Comparison of ENCODE assay signal across 9 cellular contexts in the genomic region with DNA sequence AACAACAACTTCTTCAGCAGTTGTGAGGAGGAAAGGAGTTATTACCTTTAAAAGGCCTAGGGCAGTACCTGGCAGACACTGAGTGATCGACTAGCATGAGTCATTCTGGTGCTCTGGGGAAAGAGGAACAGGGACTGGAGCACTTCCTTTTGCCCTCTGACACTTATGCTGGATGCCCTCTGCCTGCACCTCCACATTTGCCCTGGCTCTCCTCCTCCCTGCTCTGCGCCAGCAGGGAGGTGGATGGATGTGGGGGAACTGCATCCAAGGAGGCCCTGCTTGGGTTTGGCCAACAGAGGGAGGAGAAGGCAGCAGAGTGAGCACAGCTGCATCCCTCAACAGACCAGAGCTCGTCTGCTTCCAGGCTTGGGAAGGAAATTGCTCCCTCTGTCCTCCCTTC.
A peak's percentile ranks its signal among the peaks of the same experiment; 100 is the strongest.
DNase-seq lines count a peak whose midpoint lies in the region; ATAC-seq and TF ChIP-seq lines count a peak whose summit lies in the region.
"Had no signal": no experiment of that assay in that cellular context is flagged by ENCODE, and none has a peak within 500 bp of the region (broad histone marks: within the 10 kb centered on the region; RNA-seq: fewer than 3 reads in every experiment).

No MANE protein-coding gene starts in this region.

- DNase-seq in LoVo (ENCODE audit: low spot score) (peak; percentile 29), choroid plexus epithelial cell (ENCODE audit: low read depth) (peak; percentile 43), renal cortical epithelial cell (ENCODE audit: low read depth) (peak; percentile 78)
- no peak for DNase-seq in CD4-positive, alpha-beta memory T cell
- DNase-seq in activated CD4-positive, alpha-beta memory T cell treated with anti-CD3 and anti-CD28 coated beads, Interleukin-2, amount 10 ng/mL, durations not matched to agents 7 days and 5 days: no peak
- no peak for DNase-seq in activated CD4-positive, alpha-beta T cell treated with anti-CD3 and anti-CD28 coated beads for 4 hours
- DNase-seq: stimulated activated CD4-positive, alpha-beta T cell treated with anti-CD3 and anti-CD28 coated beads, Interleukin-4, amount 100 ng/mL, for 24 hours had no signal

- peak; percentile 55 for TF ChIP-seq CTCF in choroid plexus epithelial cell (conservative IDR thresholded peaks at IDR 0.05; ENCODE audit: low read depth, low read length)

- no peaks in the 10 kb centered on the region for H3K4me1 ChIP-seq in CD4-positive, alpha-beta memory T cell (ENCODE audit: insufficient read depth, low read length)

- no peak overlapping the region for H3K4me3 ChIP-seq in choroid plexus epithelial cell (ENCODE audit: low read depth, low read length)
- no peak overlapping the region for H3K4me3 ChIP-seq in CD4-positive, alpha-beta memory T cell (ENCODE audit: low read length in 2 of 2)

- no peak overlapping the region for H3K4me3 Mint-ChIP-seq in CD4-positive, alpha-beta memory T cell
- H3K4me3 Mint-ChIP-seq in activated CD4-positive, alpha-beta memory T cell treated with anti-CD3 and anti-CD28 coated beads, Interleukin-2, amount 10 ng/mL, durations not matched to agents 7 days and 5 days: no peak overlapping the region

- CTCF ChIA-PET in CD4-positive, alpha-beta memory T cell (lab: Charles Lee; ENCODE audit: partially characterized antibody): interaction anchor here (1.1 to 1.4 kb wide), 2 partner anchors 9 to 75 kb away, joined by 3 to 6 read pairs; a partner anchor contains a TSS
- CTCF ChIA-PET in activated CD4-positive, alpha-beta memory T cell treated with anti-CD3 and anti-CD28 coated beads, Interleukin-2, amount 10 ng/mL, durations not matched to agents 7 days and 5 days (lab: Charles Lee): interaction anchor here (0.9 kb wide), 1 partner anchor 11 kb away, joined by 4 read pairs; no protein-coding TSS in a partner anchor

- intact Hi-C loops in CD4-positive, alpha-beta memory T cell (cut with micrococcal nuclease): no loop called here

- POLR2A ChIA-PET in CD4-positive, alpha-beta memory T cell (lab: Charles Lee; ENCODE audit: partially characterized antibody): no interaction called here
- POLR2A ChIA-PET in activated CD4-positive, alpha-beta memory T cell treated with anti-CD3 and anti-CD28 coated beads, Interleukin-2, amount 10 ng/mL, durations not matched to agents 7 days and 5 days (lab: Charles Lee): no interaction called here

- no peak overlapping the region for H3K27ac Mint-ChIP-seq in CD4-positive, alpha-beta memory T cell
- H3K27ac Mint-ChIP-seq in activated CD4-positive, alpha-beta memory T cell treated with anti-CD3 and anti-CD28 coated beads, Interleukin-2, amount 10 ng/mL, durations not matched to agents 7 days and 5 days: no peak overlapping the region

- no peaks in the 10 kb centered on the region for H3K4me1 Mint-ChIP-seq in CD4-positive, alpha-beta memory T cell
- no peaks in the 10 kb centered on the region for H3K4me1 Mint-ChIP-seq in activated CD4-positive, alpha-beta memory T cell treated with anti-CD3 and anti-CD28 coated beads, Interleukin-2, amount 10 ng/mL, durations not matched to agents 7 days and 5 days

- peaks cover 10 to 14% of the 10 kb centered on the region in 2 donors for H3K27me3 Mint-ChIP-seq in CD4-positive, alpha-beta memory T cell
- peaks cover 10% of the 10 kb centered on the region for H3K27me3 Mint-ChIP-seq in activated CD4-positive, alpha-beta memory T cell treated with anti-CD3 and anti-CD28 coated beads, Interleukin-2, amount 10 ng/mL, durations not matched to agents 7 days and 5 days

- no peak overlapping the region for H3K27ac ChIP-seq in CD4-positive, alpha-beta memory T cell (ENCODE audit: low read depth, low read length)

- H3K36me3 ChIP-seq in CD4-positive, alpha-beta memory T cell (ENCODE audit: insufficient read depth, low read length): no peaks in the 10 kb centered on the region

- H3K27me3 ChIP-seq in CD4-positive, alpha-beta memory T cell (ENCODE audit: insufficient read depth, low read length): no peaks in the 10 kb centered on the region

- H3K9me3 ChIP-seq in CD4-positive, alpha-beta memory T cell (ENCODE audit: control insufficient read depth in 1 of 2, low read length in 2 of 2): no peaks in the 10 kb centered on the region

- peak; percentile 85 for ATAC-seq in GM21529 (IDR thresholded peaks at IDR 0.05; ENCODE audit: unreplicated experiment)
- ATAC-seq in GM19467 (IDR thresholded peaks at IDR 0.05; ENCODE audit: unreplicated experiment): no peak

- H3K36me3 Mint-ChIP-seq in CD4-positive, alpha-beta memory T cell: no peaks in the 10 kb centered on the region
- H3K36me3 Mint-ChIP-seq in activated CD4-positive, alpha-beta memory T cell treated with anti-CD3 and anti-CD28 coated beads, Interleukin-2, amount 10 ng/mL, durations not matched to agents 7 days and 5 days (ENCODE audit: low read depth): no peaks in the 10 kb centered on the region

- no peaks in the 10 kb centered on the region for H3K9me3 Mint-ChIP-seq in CD4-positive, alpha-beta memory T cell
- H3K9me3 Mint-ChIP-seq in activated CD4-positive, alpha-beta memory T cell treated with anti-CD3 and anti-CD28 coated beads, Interleukin-2, amount 10 ng/mL, durations not matched to agents 7 days and 5 days: no peaks in the 10 kb centered on the region

Comparison
In these comparisons a context has a peak if more than half of its experiments do, and no peak if none do; other contexts are left out.
1. DNase-seq: peak in LoVo (single experiment), choroid plexus epithelial cell (single experiment) and renal cortical epithelial cell (single experiment); none in CD4-positive, alpha-beta memory T cell (0 of 5), activated CD4-positive, alpha-beta memory T cell treated with anti-CD3 and anti-CD28 coated beads, Interleukin-2, amount 10 ng/mL, durations not matched to agents 7 days and 5 days (single experiment) and activated CD4-positive, alpha-beta T cell treated with anti-CD3 and anti-CD28 coated beads for 4 hours (0 of 2).